ENCODE assay signal across 9 cellular contexts in the genomic region with DNA sequence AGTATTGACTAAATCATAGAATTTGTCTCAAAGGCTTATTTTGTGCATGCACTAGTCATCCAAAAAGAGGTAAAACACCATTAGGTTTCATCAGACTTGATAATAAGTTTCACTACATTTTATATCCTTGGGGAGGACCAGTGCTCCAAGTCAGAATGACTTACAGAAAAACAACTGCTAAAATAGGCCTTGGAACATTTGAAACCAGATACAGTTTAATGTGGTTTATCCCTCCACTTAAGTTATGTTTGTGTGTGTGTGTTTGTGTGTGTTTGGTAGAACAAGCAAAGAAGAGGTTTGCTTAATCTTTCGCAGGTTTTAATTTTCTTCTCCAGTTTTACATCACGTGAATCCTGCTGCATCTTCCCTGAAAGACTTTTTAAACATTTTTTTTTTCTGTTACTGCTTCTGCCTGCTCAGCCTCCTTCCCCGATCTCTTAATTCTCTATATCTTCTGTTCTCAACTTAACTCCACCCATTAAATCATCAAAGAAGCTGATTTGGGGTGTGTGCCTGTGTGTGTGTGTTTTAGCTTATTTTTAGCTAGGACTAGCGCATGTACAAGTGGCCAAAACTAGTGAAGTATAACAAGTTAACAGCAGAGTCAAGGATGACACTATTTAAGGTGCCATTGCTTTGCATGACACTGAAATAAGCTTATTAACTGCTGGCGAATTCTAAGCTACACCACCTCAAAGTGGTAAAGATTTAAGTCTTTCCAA.
DNase-seq lines count a peak whose midpoint lies in the region; ATAC-seq and TF ChIP-seq lines count a peak whose summit lies in the region.
"Had no signal": no experiment of that assay in that cellular context is flagged by ENCODE, and none has a peak within 500 bp of the region (broad histone marks: within the 10 kb centered on the region; RNA-seq: fewer than 3 reads in every experiment).

No MANE protein-coding gene starts in this region.

- no peaks in the 10 kb centered on the region for H3K9me3 ChIP-seq in PC-9 (ENCODE audit: insufficient read depth, low read depth)
- H3K9me3 ChIP-seq in psoas muscle = no peaks in the 10 kb centered on the region

- WGBS in psoas muscle, 3 donors = 48 to 72% (median 63%) methylated on average over 5 of the region's 5 CpGs

- no peaks in the 10 kb centered on the region for H4K20me1 ChIP-seq in PC-9 (ENCODE audit: insufficient read depth)

- H3F3A ChIP-seq in PC-9 (ENCODE audit: insufficient read depth, low read depth) = no peaks in the 10 kb centered on the region

- H3K27ac ChIP-seq in PC-9 (no peak overlapping the region), psoas muscle (peak overlapping the region; percentile 65)

- no peak overlapping the region for H2AFZ ChIP-seq in PC-9

- no peaks in the 10 kb centered on the region for H3K79me2 ChIP-seq in PC-9 (ENCODE audit: low read depth)

- H3K4me3 ChIP-seq in PC-9 (no peak overlapping the region), psoas muscle (peak overlapping the region; percentile 34)

- POLR2A ChIA-PET in PC-9 (lab: Charles Lee; ENCODE audit: unreplicated experiment) = interaction anchor here (0.6 to 0.8 kb wide), 2 partner anchors 150 to 167 kb away, joined by 5 to 13 read pairs; no protein-coding TSS in a partner anchor

- ATAC-seq in GM19328 (IDR thresholded peaks at IDR 0.05; ENCODE audit: unreplicated experiment) (peak; percentile 39), HG02759 (IDR thresholded peaks at IDR 0.05; ENCODE audit: unreplicated experiment) (peak; percentile 76), psoas muscle (peak; percentile 22 to 83 (median 53))

- intact Hi-C loops in PC-9 (cut with micrococcal nuclease; ENCODE audit: unreplicated experiment) = no loop called here
- intact Hi-C loops in psoas muscle (cut with DNase I) = no loop called here

- DNase-seq in PC-9 = peak in 1 of 2 experiments; percentile 1
- DNase-seq in psoas muscle = no peak
- no peak for DNase-seq in SIG-M5 treated with dmso at 0.1 percent for 504 hours (lab: John Stamatoyannopoulos, UW; ENCODE audit: unreplicated experiment)
- no peak for DNase-seq in SHP77 (lab: John Stamatoyannopoulos, UW)
- no peak for DNase-seq in NCI-H1048 (lab: John Stamatoyannopoulos, UW)
- DNase-seq: activated CD4-positive, alpha-beta T cell treated with anti-CD3 and anti-CD28 coated beads for 36 hours; stimulated activated CD4-positive, alpha-beta T cell treated with anti-CD3 and anti-CD28 coated beads, Interleukin-4, amount 100 ng/mL, for 24 hours had no signal

- H3K4me1 ChIP-seq in PC-9 (replicated peaks; ENCODE audit: insufficient read depth) (peaks cover 6% of the 10 kb centered on the region; the same call in 1 of the 2 replicates), psoas muscle (no peaks in the 10 kb centered on the region)

- CTCF ChIA-PET in PC-9 (lab: Charles Lee) = no interaction called here

- H3K4me2 ChIP-seq in PC-9 = peak overlapping the region; percentile 47; the same call in 1 of the 2 replicates

- H3K36me3 ChIP-seq in PC-9 (ENCODE audit: low read depth) (no peaks in the 10 kb centered on the region), psoas muscle (ENCODE audit: insufficient read depth in 1 of 2, low read depth in 1 of 2) (no peaks in the 10 kb centered on the region)

- H3K27me3 ChIP-seq in PC-9 (ENCODE audit: insufficient read depth, low read depth) (no peaks in the 10 kb centered on the region), psoas muscle (ENCODE audit: insufficient read depth in 3 of 3, low read length in 2 of 3) (no peaks in the 10 kb centered on the region)

- TF ChIP-seq CTCF in PC-9 (conservative IDR thresholded peaks at IDR 0.05) = no peak
- TF ChIP-seq CTCF in psoas muscle (IDR thresholded peaks at IDR 0.05) = no peak

- H3K9me2 ChIP-seq in PC-9 (ENCODE audit: insufficient read depth) = no peaks in the 10 kb centered on the region

- TSS peak; percentile 49 for BruUV-seq in PC-9 (replicated peaks; lab: Mats Ljungman, UMichigan)
